Comparison of ENCODE assay signal across 1 cellular context in the genomic region with DNA sequence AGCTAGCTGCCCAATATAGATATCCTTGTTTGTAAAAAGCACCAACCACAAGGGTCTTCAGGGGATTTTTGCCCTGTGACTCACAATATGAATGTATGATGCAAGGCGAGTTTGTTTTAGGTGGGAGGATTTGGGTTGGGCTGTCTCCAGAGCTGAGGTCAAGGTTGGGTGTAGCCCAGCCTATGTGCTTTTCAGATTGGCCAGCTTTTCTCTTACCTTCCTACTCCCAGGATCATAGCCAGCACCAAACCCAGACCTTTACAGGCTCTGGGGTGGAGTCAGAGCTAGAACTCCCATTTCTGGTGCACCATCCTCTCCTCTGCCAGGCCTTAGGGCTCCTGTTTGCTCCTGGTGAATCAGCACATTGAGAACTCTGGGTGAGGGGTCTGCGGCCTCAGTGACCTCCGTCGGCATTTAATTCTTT.
TF ChIP-seq lines count a peak whose summit lies in the region.

No MANE protein-coding gene starts in this region.

TF ChIP-seq in HepG2, 621 proteins besides CTCF, POLR2A, EP300 and RAD21 (continued from another document):
- no peak for TF ChIP-seq TOPORS (CRISPR knock-in tag; IDR thresholded peaks at IDR 0.05)
- TF ChIP-seq FOXA1 (IDR thresholded peaks at IDR 0.05): no peak
- TF ChIP-seq FOXA1 (CRISPR knock-in tag; IDR thresholded peaks at IDR 0.05): peak; percentile 70
- TF ChIP-seq POGZ (CRISPR knock-in tag; IDR thresholded peaks at IDR 0.05): no peak
- TF ChIP-seq FOXP1 (IDR thresholded peaks at IDR 0.05): no peak
- TF ChIP-seq FOXP1 (CRISPR knock-in tag; IDR thresholded peaks at IDR 0.05): peak; percentile 47; the same call in 1 of the 2 replicates
- no peak for TF ChIP-seq TAF1 (CRISPR knock-in tag; IDR thresholded peaks at IDR 0.05)
